14 cellular contexts compared by ENCODE assay signal in genomic region chr17:74935585-74936469, GRCh38. TPM values are rescaled to one million over a fixed set of nuclear protein-coding genes. Genes with fewer than 3 reads are reported as not detected.
DNase-seq lines count a peak whose midpoint lies in the region; ATAC-seq and TF ChIP-seq lines count a peak whose summit lies in the region.
"Had no signal": no experiment of that assay in that cellular context is flagged by ENCODE, and none has a peak within 500 bp of the region (broad histone marks: within the 10 kb centered on the region; RNA-seq: fewer than 3 reads in every experiment).

TSS of gene OTOP3 (plus strand) at chr17:74935898. CDS start at chr17:74935922, 24 bp downstream.

- no peaks in the 10 kb centered on the region for H3K9me3 Mint-ChIP-seq in activated CD4-positive, alpha-beta T cell treated with anti-CD3 and anti-CD28 coated beads, Interleukin-2, amount 10 ng/mL, durations not matched to agents 24 days and 14 days
- no peaks in the 10 kb centered on the region for H3K9me3 Mint-ChIP-seq in natural killer cell treated with Interleukin-12 subunit alpha and Interleukin-12 subunit beta and Interleukin-15 and Interleukin-18, amount 100 ng/mL, for 72 hours
- H3K9me3 Mint-ChIP-seq: stimulated activated naive CD8-positive, alpha-beta T cell treated with anti-CD3 and anti-CD28 coated beads, Interleukin-15, Interleukin-2, amounts not matched to agents 100 ng/mL and 50 ng/mL, for 24 hours had no signal

- H3K4me1 Mint-ChIP-seq in activated CD4-positive, alpha-beta T cell treated with anti-CD3 and anti-CD28 coated beads, Interleukin-2, amount 10 ng/mL, durations not matched to agents 24 days and 14 days, result peaks cover 5% of the 10 kb centered on the region
- H3K4me1 Mint-ChIP-seq in natural killer cell treated with Interleukin-12 subunit alpha and Interleukin-12 subunit beta and Interleukin-15 and Interleukin-18, amount 100 ng/mL, for 72 hours (ENCODE audit: low read depth in 2 of 2), result peaks cover 0 to 4% of the 10 kb centered on the region in 2 donors

- no peaks in the 10 kb centered on the region for H3K9me3 ChIP-seq in HUES6 (ENCODE audit: control insufficient read depth, insufficient read depth, low read depth, low read length)
- H3K9me3 ChIP-seq: colonic mucosa, right lobe of liver had no signal

- no peak within 1 kb of the TSS for H3K9ac ChIP-seq in HUES6 (ENCODE audit: low read length)

- peak; percentile 61 for DNase-seq in AG20443 (ENCODE audit: low spot score)
- peak; percentile 71 for DNase-seq in iPS-NIHi11 (ENCODE audit: low spot score)
- DNase-seq in activated CD4-positive, alpha-beta T cell treated with anti-CD3 and anti-CD28 coated beads, Interleukin-2, amount 10 ng/mL, durations not matched to agents 24 days and 14 days, result no peak
- no peak for DNase-seq in amygdala (lab: John Stamatoyannopoulos, UW)
- DNase-seq in natural killer cell treated with Interleukin-12 subunit alpha and Interleukin-12 subunit beta and Interleukin-15 and Interleukin-18, amount 100 ng/mL, for 72 hours (ENCODE audit: low spot score), result no peak
- no peak for DNase-seq in stimulated activated naive CD4-positive, alpha-beta T cell (lab: John Stamatoyannopoulos, UW)
- DNase-seq: colonic mucosa, GOT3, SHP77 had no signal

- H3K36me3 Mint-ChIP-seq in activated CD4-positive, alpha-beta T cell treated with anti-CD3 and anti-CD28 coated beads, Interleukin-2, amount 10 ng/mL, durations not matched to agents 24 days and 14 days (ENCODE audit: low read depth), result no peaks in the 10 kb centered on the region
- no peaks in the 10 kb centered on the region for H3K36me3 Mint-ChIP-seq in natural killer cell treated with Interleukin-12 subunit alpha and Interleukin-12 subunit beta and Interleukin-15 and Interleukin-18, amount 100 ng/mL, for 72 hours

- H3K4me3 Mint-ChIP-seq in activated CD4-positive, alpha-beta T cell treated with anti-CD3 and anti-CD28 coated beads, Interleukin-2, amount 10 ng/mL, durations not matched to agents 24 days and 14 days, result no peak within 1 kb of the TSS
- no peak within 1 kb of the TSS for H3K4me3 Mint-ChIP-seq in natural killer cell treated with Interleukin-12 subunit alpha and Interleukin-12 subunit beta and Interleukin-15 and Interleukin-18, amount 100 ng/mL, for 72 hours
- H3K4me3 Mint-ChIP-seq: stimulated activated naive CD8-positive, alpha-beta T cell treated with anti-CD3 and anti-CD28 coated beads, Interleukin-15, Interleukin-2, amounts not matched to agents 100 ng/mL and 50 ng/mL, for 24 hours had no signal

- no peak within 1 kb of the TSS for H3K27ac ChIP-seq in HUES6 (ENCODE audit: low read depth, low read length)
- H3K27ac ChIP-seq: colonic mucosa, right lobe of liver had no signal

- ATAC-seq in SK-N-SH treated with all-trans-retinoic acid at 6 μM for 48 hours, result peak; percentile 34
- no peak for ATAC-seq in natural killer cell treated with Interleukin-12 subunit alpha and Interleukin-12 subunit beta and Interleukin-15 and Interleukin-18, amount 100 ng/mL, for 72 hours

- intact Hi-C loops in activated CD4-positive, alpha-beta T cell treated with anti-CD3 and anti-CD28 coated beads, Interleukin-2, amount 10 ng/mL, durations not matched to agents 24 days and 14 days (cut with micrococcal nuclease), result no loop called here

- peaks cover 69% of the 10 kb centered on the region for H3K27me3 Mint-ChIP-seq in activated CD4-positive, alpha-beta T cell treated with anti-CD3 and anti-CD28 coated beads, Interleukin-2, amount 10 ng/mL, durations not matched to agents 24 days and 14 days
- peaks cover 43 to 50% of the 10 kb centered on the region in 2 donors for H3K27me3 Mint-ChIP-seq in natural killer cell treated with Interleukin-12 subunit alpha and Interleukin-12 subunit beta and Interleukin-15 and Interleukin-18, amount 100 ng/mL, for 72 hours

- no peak within 1 kb of the TSS for H3K27ac Mint-ChIP-seq in activated CD4-positive, alpha-beta T cell treated with anti-CD3 and anti-CD28 coated beads, Interleukin-2, amount 10 ng/mL, durations not matched to agents 24 days and 14 days
- H3K27ac Mint-ChIP-seq in natural killer cell treated with Interleukin-12 subunit alpha and Interleukin-12 subunit beta and Interleukin-15 and Interleukin-18, amount 100 ng/mL, for 72 hours, result no peak within 1 kb of the TSS
- H3K27ac Mint-ChIP-seq: stimulated activated naive CD8-positive, alpha-beta T cell treated with anti-CD3 and anti-CD28 coated beads, Interleukin-15, Interleukin-2, amounts not matched to agents 100 ng/mL and 50 ng/mL, for 24 hours had no signal

- H3K4me1 ChIP-seq in HUES6 (ENCODE audit: control insufficient read depth, insufficient read depth, low read length), result peaks cover 13% of the 10 kb centered on the region; the same call in 1 of the 2 replicates
- H3K4me1 ChIP-seq: colonic mucosa had no signal

- peak within 1 kb of the TSS; percentile 53 for H3K4me3 ChIP-seq in HUES6 (ENCODE audit: low read depth, low read length)
- H3K4me3 ChIP-seq: colonic mucosa, right lobe of liver had no signal

- no peaks in the 10 kb centered on the region for H3K36me3 ChIP-seq in HUES6 (ENCODE audit: control insufficient read depth, insufficient read depth, low read length)
- H3K36me3 ChIP-seq: colonic mucosa, right lobe of liver had no signal

- H3K27me3 ChIP-seq in HUES6 (ENCODE audit: control insufficient read depth, insufficient read depth, low read length), result peaks cover 92% of the 10 kb centered on the region
- H3K27me3 ChIP-seq: right lobe of liver had no signal

TF ChIP-seq in SK-N-SH treated with all-trans-retinoic acid at 6 μM for 48 hours, 23 proteins besides CTCF, POLR2A, EP300 and RAD21:
- TF ChIP-seq, protein P1, sequence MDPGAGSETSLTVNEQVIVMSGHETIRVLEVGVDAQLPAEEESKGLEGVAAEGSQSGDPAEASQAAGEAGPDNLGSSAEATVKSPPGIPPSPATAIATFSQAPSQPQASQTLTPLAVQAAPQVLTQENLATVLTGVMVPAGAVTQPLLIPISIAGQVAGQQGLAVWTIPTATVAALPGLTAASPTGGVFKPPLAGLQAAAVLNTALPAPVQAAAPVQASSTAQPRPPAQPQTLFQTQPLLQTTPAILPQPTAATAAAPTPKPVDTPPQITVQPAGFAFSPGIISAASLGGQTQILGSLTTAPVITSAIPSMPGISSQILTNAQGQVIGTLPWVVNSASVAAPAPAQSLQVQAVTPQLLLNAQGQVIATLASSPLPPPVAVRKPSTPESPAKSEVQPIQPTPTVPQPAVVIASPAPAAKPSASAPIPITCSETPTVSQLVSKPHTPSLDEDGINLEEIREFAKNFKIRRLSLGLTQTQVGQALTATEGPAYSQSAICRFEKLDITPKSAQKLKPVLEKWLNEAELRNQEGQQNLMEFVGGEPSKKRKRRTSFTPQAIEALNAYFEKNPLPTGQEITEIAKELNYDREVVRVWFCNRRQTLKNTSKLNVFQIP (CRISPR knock-in tag; IDR thresholded peaks at IDR 0.05; ENCODE audit: borderline replicate concordance, low read depth), result no peak
- no peak for TF ChIP-seq ZNF8 (CRISPR knock-in tag; IDR thresholded peaks at IDR 0.05)
- TF ChIP-seq ZFP30 (CRISPR knock-in tag; IDR thresholded peaks at IDR 0.05), result no peak
TF ChIP-seq in SK-N-SH treated with all-trans-retinoic acid at 6 μM for 48 hours: peak in this region for 0.

RNA-seq across cellular contexts. Expression of gene OTOP3, which starts in this region (rescaled TPM):
- total RNA-seq in activated CD4-positive, alpha-beta T cell treated with anti-CD3 and anti-CD28 coated beads, Interleukin-2, amount 10 ng/mL, durations not matched to agents 24 days and 14 days, result not detected in 2 replicates
- total RNA-seq in natural killer cell treated with Interleukin-12 subunit alpha and Interleukin-12 subunit beta and Interleukin-15 and Interleukin-18, amount 100 ng/mL, for 72 hours, result not detected
- total RNA-seq: Daoy, right lobe of liver had no signal

Comparison
In these comparisons a context has a peak if more than half of its experiments do, and no peak if none do; other contexts are left out.
1. DNase-seq: peak in AG20443 (single experiment) and iPS-NIHi11 (single experiment); none in activated CD4-positive, alpha-beta T cell treated with anti-CD3 and anti-CD28 coated beads, Interleukin-2, amount 10 ng/mL, durations not matched to agents 24 days and 14 days (single experiment), amygdala (0 of 56), natural killer cell treated with Interleukin-12 subunit alpha and Interleukin-12 subunit beta and Interleukin-15 and Interleukin-18, amount 100 ng/mL, for 72 hours (single experiment) and stimulated activated naive CD4-positive, alpha-beta T cell (0 of 6).